Comparison of ENCODE assay signal across 8 cellular contexts in the genomic region with DNA sequence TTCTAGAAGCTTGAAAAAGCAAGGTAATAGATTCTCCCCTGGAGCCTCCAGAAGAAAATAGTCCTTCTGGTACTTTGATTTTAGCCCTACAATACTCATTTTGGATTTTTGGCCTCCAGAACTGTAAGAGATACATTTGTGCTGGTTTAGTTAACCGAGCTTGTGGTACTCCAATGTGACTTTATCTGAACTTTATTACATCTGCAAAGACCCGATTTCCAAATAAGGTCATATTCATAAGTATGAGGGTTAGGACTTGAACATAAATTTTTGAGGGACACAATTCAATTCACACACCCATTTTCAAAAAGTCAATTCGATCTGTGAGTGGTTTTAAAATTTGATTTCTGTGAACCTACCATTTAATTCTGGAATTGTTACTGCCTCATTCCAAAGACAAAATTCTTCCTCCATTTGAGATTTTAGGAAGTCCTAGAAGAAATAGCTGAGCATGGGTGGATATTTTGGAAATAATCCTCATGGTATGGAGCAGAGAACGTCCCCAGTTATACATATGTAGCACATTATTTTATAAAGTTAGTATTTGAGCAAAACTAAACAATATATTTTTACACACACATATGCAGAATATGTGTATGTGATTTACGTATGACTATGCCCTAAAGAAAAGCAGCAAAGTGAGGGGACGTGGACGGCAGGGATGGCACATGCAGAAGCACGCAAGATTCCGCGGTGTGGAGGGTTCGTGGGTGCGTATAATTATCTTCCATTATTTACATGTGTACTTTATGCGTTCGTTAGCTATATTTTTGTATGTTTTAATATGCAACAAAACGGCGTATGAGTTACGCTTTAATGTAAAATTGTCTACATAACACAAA. TPM values are rescaled to one million over a fixed set of nuclear protein-coding genes. Genes with fewer than 3 reads are reported as not detected.
A peak's percentile ranks its signal among the peaks of the same experiment; 100 is the strongest.
DNase-seq lines count a peak whose midpoint lies in the region; ATAC-seq and TF ChIP-seq lines count a peak whose summit lies in the region.

No MANE protein-coding gene starts in this region.

- peak overlapping the region; percentile 43 for H3K4me3 ChIP-seq in mucosa of stomach (ENCODE audit: low read length)

- peak overlapping the region; percentile 75 for H3K9ac ChIP-seq in mucosa of stomach (ENCODE audit: low read length)

- no peaks in the 10 kb centered on the region for H3K9me3 ChIP-seq in mucosa of stomach (ENCODE audit: control insufficient read depth, low read length)

- peak; percentile 73 for DNase-seq in NCI-H2227 (lab: John Stamatoyannopoulos, UW; ENCODE audit: unreplicated experiment)
- no peak for DNase-seq in chondrocyte (ENCODE audit: low spot score)
- DNase-seq in occipital lobe (lab: John Stamatoyannopoulos, UW): no peak
- DNase-seq in SHP77 (lab: John Stamatoyannopoulos, UW): no peak
- no peak for DNase-seq in ecto neural progenitor cell (ENCODE audit: low spot score)

- peaks cover 2% of the 10 kb centered on the region for H3K27me3 Mint-ChIP-seq in chondrocyte (ENCODE audit: low read depth)

- H3K4me3 Mint-ChIP-seq in chondrocyte (ENCODE audit: unreplicated experiment): peak overlapping the region; percentile 95

- no peaks in the 10 kb centered on the region for H3K9me3 Mint-ChIP-seq in chondrocyte (ENCODE audit: low read depth)

- no peaks in the 10 kb centered on the region for H3K36me3 ChIP-seq in mucosa of stomach (ENCODE audit: control insufficient read depth, insufficient read depth, low read length)

- no peaks in the 10 kb centered on the region for H3K36me3 Mint-ChIP-seq in chondrocyte (ENCODE audit: low read depth)

- peaks cover 25% of the 10 kb centered on the region for H3K4me1 Mint-ChIP-seq in chondrocyte (ENCODE audit: low read depth)

- ATAC-seq in HG02623 (IDR thresholded peaks at IDR 0.05; ENCODE audit: unreplicated experiment): no peak

- peak overlapping the region; percentile 96 for H3K27ac ChIP-seq in C4-2B

- no peaks in the 10 kb centered on the region for H3K27me3 ChIP-seq in mucosa of stomach (ENCODE audit: control insufficient read depth, insufficient read depth, low read length)

- TF ChIP-seq CTCF in C4-2B (conservative IDR thresholded peaks at IDR 0.05): no peak
- no peak for TF ChIP-seq CTCF in chondrocyte (IDR thresholded peaks at IDR 0.05)

- H3K4me1 ChIP-seq in mucosa of stomach (ENCODE audit: control insufficient read depth, insufficient read depth, low read length): no peaks in the 10 kb centered on the region

- H3K27ac Mint-ChIP-seq in chondrocyte (ENCODE audit: unreplicated experiment): peak overlapping the region; percentile 99

RNA-seq across cellular contexts. Expression of gene NUP35, which starts 0.9 kb away (rescaled TPM):
- 7.5 to 9.8 TPM (median 8.5 TPM) in 3 replicates for total RNA-seq in chondrocyte
- 58.6 TPM for total RNA-seq in occipital lobe

RNA-seq across cellular contexts. Expression of gene DUSP19, which starts 44.8 kb away (rescaled TPM):
- total RNA-seq in chondrocyte: 4.1 to 6.6 TPM (median 4.3 TPM) in 3 replicates
- 19.3 TPM for total RNA-seq in occipital lobe
